23 cellular contexts compared by ENCODE assay signal in genomic region chr3:150357140-150357539, GRCh38.
"Had no signal": no experiment of that assay in that cellular context is flagged by ENCODE, and none has a peak within 500 bp of the region (broad histone marks: within the 10 kb centered on the region; RNA-seq: fewer than 3 reads in every experiment).

No MANE protein-coding gene starts in this region.

- H3K27me3 ChIP-seq: colonic mucosa, foreskin keratinocyte, left lung, neutrophil, sigmoid colon, testis, tibial nerve had no signal

- FAIRE-seq: endothelial cell of umbilical vein had no signal

- H3K4me1 ChIP-seq: colonic mucosa, left lung, psoas muscle, sigmoid colon, testis, tibial nerve had no signal

- DNase-seq: cerebellar nuclear complex; colonic mucosa; effector CD4-positive, alpha-beta T cell; endodermal cell; erythroblast; foreskin keratinocyte; islet precursor cell; left lung; mesendoderm; naive thymus-derived CD4-positive, alpha-beta T cell; psoas muscle; retina; sigmoid colon; stimulated activated CD4-positive, alpha-beta T cell treated with anti-CD3 and anti-CD28 coated beads, Interleukin-2, amount 100 ng/mL, for 24 hours; stimulated activated CD4-positive, alpha-beta T cell treated with anti-CD3 and anti-CD28 coated beads, Interleukin-4, amount 100 ng/mL, for 4 hours; stimulated activated naive B cell treated with anti-CD40 and anti-IgM and Interleukin-4, amounts not matched to agents 10 μg/mL and 1 μg/mL and 100 μg/mL, for 72 hours; stimulated activated naive CD8-positive, alpha-beta T cell treated with anti-CD3 and anti-CD28 coated beads, Interleukin-15, amount 100 ng/mL, for 72 hours; testis had no signal

- H3K9me3 ChIP-seq: colonic mucosa, left lung, neutrophil, psoas muscle, sigmoid colon, testis, tibial nerve had no signal

- H3K36me3 ChIP-seq: colonic mucosa, left lung, neutrophil, sigmoid colon, tibial nerve had no signal

- ATAC-seq: foreskin keratinocyte; left lung; naive thymus-derived CD4-positive, alpha-beta T cell; psoas muscle; stimulated activated naive B cell treated with anti-CD40 and anti-IgM and Interleukin-4, amounts not matched to agents 10 μg/mL and 1 μg/mL and 100 μg/mL, for 72 hours; stimulated activated naive CD8-positive, alpha-beta T cell treated with anti-CD3 and anti-CD28 coated beads, Interleukin-15, amount 100 ng/mL, for 72 hours had no signal

- H3K4me3 ChIP-seq: colonic mucosa, left lung, lung, psoas muscle, sigmoid colon, skin epidermis, testis had no signal

- H3K27ac ChIP-seq: colonic mucosa, foreskin keratinocyte, left lung, neutrophil, psoas muscle, sigmoid colon, skin epidermis, testis had no signal
